Comparison of ENCODE assay signal across 2 cellular contexts in the genomic region with DNA sequence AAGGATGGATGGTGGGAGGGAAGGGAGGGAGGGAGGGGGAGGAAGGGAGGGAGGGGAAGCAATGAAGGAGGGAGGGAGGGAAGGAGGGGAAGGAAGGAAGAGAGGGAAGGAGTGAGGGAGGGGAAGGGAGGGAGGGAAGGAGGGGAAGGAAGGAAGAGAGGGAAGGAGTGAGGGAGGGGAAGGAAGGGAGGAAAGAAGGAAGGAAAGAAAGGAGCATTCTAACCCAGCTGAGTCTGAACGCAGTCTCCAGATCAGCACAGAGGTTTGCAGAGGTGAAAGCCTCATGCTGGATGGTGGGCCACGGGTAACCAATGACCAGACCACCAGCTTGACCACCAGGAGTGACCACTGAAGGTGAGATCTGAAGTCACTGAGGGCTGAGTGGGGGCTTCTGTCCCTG.
A peak's percentile ranks its signal among the peaks of the same experiment; 100 is the strongest.
TF ChIP-seq lines count a peak whose summit lies in the region.

No MANE protein-coding gene starts in this region.

TF ChIP-seq in HEK293, 187 proteins besides CTCF, POLR2A, EP300 and RAD21:
- TF ChIP-seq ZNF366 (tag by site-specific recombination; conservative IDR thresholded peaks at IDR 0.05) (peak; percentile 77), ZNF398 (tag by site-specific recombination; IDR thresholded peaks at IDR 0.05) (peak; percentile 56), ZNF16 (tag by site-specific recombination; IDR thresholded peaks at IDR 0.05; ENCODE audit: low read depth) (no peak), ZBTB20 (tag by site-specific recombination; IDR thresholded peaks at IDR 0.05) (no peak), ZNF660 (tag by site-specific recombination; IDR thresholded peaks at IDR 0.05) (no peak), ZNF48 (tag by site-specific recombination; IDR thresholded peaks at IDR 0.05) (no peak)
- TF ChIP-seq, protein P1, sequence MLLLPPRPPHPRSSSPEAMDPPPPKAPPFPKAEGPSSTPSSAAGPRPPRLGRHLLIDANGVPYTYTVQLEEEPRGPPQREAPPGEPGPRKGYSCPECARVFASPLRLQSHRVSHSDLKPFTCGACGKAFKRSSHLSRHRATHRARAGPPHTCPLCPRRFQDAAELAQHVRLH (tag by site-specific recombination; IDR thresholded peaks at IDR 0.05) = no peak

TF ChIP-seq in K562, 482 proteins besides CTCF, POLR2A, EP300 and RAD21:
- TF ChIP-seq ZNF512 (tag; IDR thresholded peaks at IDR 0.05) = peak; percentile 42; the same call in 1 of the 2 replicates
- TF ChIP-seq, protein P2, sequence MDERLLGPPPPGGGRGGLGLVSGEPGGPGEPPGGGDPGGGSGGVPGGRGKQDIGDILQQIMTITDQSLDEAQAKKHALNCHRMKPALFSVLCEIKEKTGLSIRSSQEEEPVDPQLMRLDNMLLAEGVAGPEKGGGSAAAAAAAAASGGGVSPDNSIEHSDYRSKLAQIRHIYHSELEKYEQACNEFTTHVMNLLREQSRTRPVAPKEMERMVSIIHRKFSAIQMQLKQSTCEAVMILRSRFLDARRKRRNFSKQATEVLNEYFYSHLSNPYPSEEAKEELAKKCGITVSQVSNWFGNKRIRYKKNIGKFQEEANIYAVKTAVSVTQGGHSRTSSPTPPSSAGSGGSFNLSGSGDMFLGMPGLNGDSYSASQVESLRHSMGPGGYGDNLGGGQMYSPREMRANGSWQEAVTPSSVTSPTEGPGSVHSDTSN (CRISPR knock-in tag; IDR thresholded peaks at IDR 0.05; ENCODE audit: low read depth) = no peak
- TF ChIP-seq, protein P2 (tag; conservative IDR thresholded peaks at IDR 0.05; ENCODE audit: low read depth) = no peak
- no peak for TF ChIP-seq HCFC1 (IDR thresholded peaks at IDR 0.05; ENCODE audit: low read depth, low read length)
- no peak for TF ChIP-seq ZBTB40 (IDR thresholded peaks at IDR 0.05)
- TF ChIP-seq ZBTB40 (CRISPR knock-in tag; IDR thresholded peaks at IDR 0.05) = no peak
- TF ChIP-seq, protein P3, sequence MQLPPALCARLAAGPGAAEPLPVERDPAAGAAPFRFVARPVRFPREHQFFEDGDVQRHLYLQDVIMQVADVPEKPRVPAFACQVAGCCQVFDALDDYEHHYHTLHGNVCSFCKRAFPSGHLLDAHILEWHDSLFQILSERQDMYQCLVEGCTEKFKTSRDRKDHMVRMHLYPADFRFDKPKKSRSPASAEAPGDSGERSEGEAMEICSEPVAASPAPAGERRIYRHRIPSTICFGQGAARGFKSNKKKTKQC (CRISPR knock-in tag; IDR thresholded peaks at IDR 0.05) = no peak
